In the genomic region with DNA sequence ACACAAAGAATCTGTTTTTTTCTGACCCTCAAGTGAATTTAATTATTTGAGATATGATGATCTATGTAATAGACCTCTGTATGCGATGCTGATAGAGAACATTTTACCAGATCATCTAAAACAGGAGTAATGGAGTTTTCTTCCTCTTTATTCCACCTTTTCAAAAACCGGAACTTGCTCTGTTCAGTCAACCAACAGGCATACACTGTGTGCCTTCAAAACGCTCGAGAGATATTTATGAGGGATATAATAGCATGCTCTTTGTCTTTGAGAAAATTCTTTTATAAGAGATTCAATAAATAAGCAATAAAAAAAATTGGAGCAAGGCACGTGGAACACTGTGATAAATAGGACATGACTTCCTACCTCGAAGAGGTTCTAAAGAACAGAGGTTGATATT, we compare ENCODE assay signal across 13 cellular contexts. TPM values are rescaled to one million over a fixed set of nuclear protein-coding genes. Genes with fewer than 3 reads are reported as not detected.
DNase-seq lines count a peak whose midpoint lies in the region; ATAC-seq lines count a peak whose summit lies in the region.
"Had no signal": no experiment of that assay in that cellular context is flagged by ENCODE, and none has a peak within 500 bp of the region (broad histone marks: within the 10 kb centered on the region; RNA-seq: fewer than 3 reads in every experiment).

No MANE protein-coding gene starts in this region.

- peaks cover 21% of the 10 kb centered on the region for H3K4me1 Mint-ChIP-seq in stimulated activated naive CD8-positive, alpha-beta T cell treated with anti-CD3 and anti-CD28 coated beads, Interleukin-15, Interleukin-2, amounts not matched to agents 100 ng/mL and 50 ng/mL, for 24 hours (ENCODE audit: low read depth)
- peaks cover 8% of the 10 kb centered on the region for H3K4me1 Mint-ChIP-seq in activated T-helper 17 cell treated with anti-CD3 and anti-CD28 coated beads, Interleukin-2, amount 50 U/mL, for 72 hours
- H3K4me1 Mint-ChIP-seq in memory B cell: peaks cover 13% of the 10 kb centered on the region

- H3K36me3 Mint-ChIP-seq in stimulated activated naive CD8-positive, alpha-beta T cell treated with anti-CD3 and anti-CD28 coated beads, Interleukin-15, Interleukin-2, amounts not matched to agents 100 ng/mL and 50 ng/mL, for 24 hours (ENCODE audit: low read depth): no peaks in the 10 kb centered on the region
- H3K36me3 Mint-ChIP-seq in activated T-helper 17 cell treated with anti-CD3 and anti-CD28 coated beads, Interleukin-2, amount 50 U/mL, for 72 hours (ENCODE audit: low read depth): no peaks in the 10 kb centered on the region
- no peaks in the 10 kb centered on the region for H3K36me3 Mint-ChIP-seq in memory B cell
- H3K36me3 Mint-ChIP-seq: CD8-positive, alpha-beta T cell had no signal

- H3K27me3 Mint-ChIP-seq in stimulated activated naive CD8-positive, alpha-beta T cell treated with anti-CD3 and anti-CD28 coated beads, Interleukin-15, Interleukin-2, amounts not matched to agents 100 ng/mL and 50 ng/mL, for 24 hours: no peaks in the 10 kb centered on the region
- H3K27me3 Mint-ChIP-seq in activated T-helper 17 cell treated with anti-CD3 and anti-CD28 coated beads, Interleukin-2, amount 50 U/mL, for 72 hours: no peaks in the 10 kb centered on the region
- H3K27me3 Mint-ChIP-seq in memory B cell: no peaks in the 10 kb centered on the region

- H3K9me3 Mint-ChIP-seq in stimulated activated naive CD8-positive, alpha-beta T cell treated with anti-CD3 and anti-CD28 coated beads, Interleukin-15, Interleukin-2, amounts not matched to agents 100 ng/mL and 50 ng/mL, for 24 hours: no peaks in the 10 kb centered on the region
- no peaks in the 10 kb centered on the region for H3K9me3 Mint-ChIP-seq in activated T-helper 17 cell treated with anti-CD3 and anti-CD28 coated beads, Interleukin-2, amount 50 U/mL, for 72 hours
- H3K9me3 Mint-ChIP-seq in memory B cell: no peaks in the 10 kb centered on the region

- DNase-seq in stimulated activated naive CD8-positive, alpha-beta T cell treated with anti-CD3 and anti-CD28 coated beads, Interleukin-15, Interleukin-2, amounts not matched to agents 100 U/mL and 50 U/mL, for 24 hours: no peak
- no peak for DNase-seq in memory B cell (ENCODE audit: low spot score in 2 of 2)
- no peak for DNase-seq in ureter (ENCODE audit: low spot score)
- no peak for DNase-seq in NCI-H128 (lab: John Stamatoyannopoulos, UW; ENCODE audit: unreplicated experiment)
- DNase-seq: activated CD8-positive, alpha-beta memory T cell treated with anti-CD3 and anti-CD28 coated beads, Interleukin-2, amount 50 U/mL, for 48 hours; CD8-positive, alpha-beta T cell; foreskin melanocyte; SW 1271 had no signal

- H3K27ac Mint-ChIP-seq in stimulated activated naive CD8-positive, alpha-beta T cell treated with anti-CD3 and anti-CD28 coated beads, Interleukin-15, Interleukin-2, amounts not matched to agents 100 ng/mL and 50 ng/mL, for 24 hours: peak overlapping the region; percentile 26
- H3K27ac Mint-ChIP-seq in activated T-helper 17 cell treated with anti-CD3 and anti-CD28 coated beads, Interleukin-2, amount 50 U/mL, for 72 hours: peak overlapping the region; percentile 20
- H3K27ac Mint-ChIP-seq in memory B cell: no peak overlapping the region
- H3K27ac Mint-ChIP-seq: CD8-positive, alpha-beta T cell had no signal

- peak overlapping the region; percentile 61 for H3K4me3 Mint-ChIP-seq in stimulated activated naive CD8-positive, alpha-beta T cell treated with anti-CD3 and anti-CD28 coated beads, Interleukin-15, Interleukin-2, amounts not matched to agents 100 ng/mL and 50 ng/mL, for 24 hours
- H3K4me3 Mint-ChIP-seq in activated T-helper 17 cell treated with anti-CD3 and anti-CD28 coated beads, Interleukin-2, amount 50 U/mL, for 72 hours: peak overlapping the region; percentile 56
- H3K4me3 Mint-ChIP-seq in memory B cell: peak overlapping the region; percentile 15
- H3K4me3 Mint-ChIP-seq: CD8-positive, alpha-beta T cell had no signal

- ATAC-seq in stimulated activated naive CD8-positive, alpha-beta T cell treated with anti-CD3 and anti-CD28 coated beads, Interleukin-15, Interleukin-2, amounts not matched to agents 100 U/mL and 50 U/mL, for 24 hours: no peak
- no peak for ATAC-seq in activated T-helper 17 cell treated with anti-CD3 and anti-CD28 coated beads, Interleukin-2, amount 50 U/mL, for 72 hours (replicated peaks)
- ATAC-seq in memory B cell (ENCODE audit: low read depth) (peak; percentile 48), GM21717 (IDR thresholded peaks at IDR 0.05; ENCODE audit: unreplicated experiment) (no peak), GM19324 (IDR thresholded peaks at IDR 0.05; ENCODE audit: low FRiP score, unreplicated experiment) (no peak)
- ATAC-seq: CD8-positive, alpha-beta T cell had no signal

RNA-seq across cellular contexts. Expression of gene NYX, which starts 2.0 kb away (rescaled TPM):
- under 1 TPM in 1 of 2 donors, not detected in 1; 0.13 TPM for total RNA-seq in activated T-helper 17 cell treated with anti-CD3 and anti-CD28 coated beads, Interleukin-2, amount 50 U/mL, for 72 hours
- not detected for total RNA-seq in ureter
- total RNA-seq: CD8-positive, alpha-beta T cell; lung microvascular endothelial cell had no signal
